ENCODE assay signal across 8 cellular contexts in the genomic region with DNA sequence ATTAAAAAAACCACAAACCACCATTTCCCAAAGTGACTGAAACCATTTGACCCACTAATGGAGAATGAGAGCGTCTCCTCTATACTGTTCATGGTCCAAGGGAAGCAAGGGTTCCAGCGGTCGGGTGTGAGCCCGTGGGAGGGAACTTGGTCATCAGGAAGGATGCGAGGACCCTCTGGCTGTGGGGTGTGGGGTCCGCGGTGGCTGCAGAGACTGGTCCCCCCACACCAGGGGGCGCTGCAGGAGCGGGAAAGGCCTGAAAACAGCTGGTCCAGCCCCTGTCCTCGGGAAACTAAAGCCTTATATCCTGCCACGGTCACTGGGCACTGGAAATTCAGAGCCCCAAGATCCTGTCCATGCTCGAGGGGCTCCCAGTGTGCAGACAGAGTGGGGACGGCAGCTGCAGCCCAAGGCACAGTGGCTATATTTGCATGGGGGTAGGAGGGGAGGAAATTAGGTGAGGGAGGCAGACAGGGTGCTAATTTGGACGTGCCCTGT. TPM values are rescaled to one million over a fixed set of nuclear protein-coding genes. Genes with fewer than 3 reads are reported as not detected.
DNase-seq lines count a peak whose midpoint lies in the region; ATAC-seq and TF ChIP-seq lines count a peak whose summit lies in the region.

No MANE protein-coding gene starts in this region.

- H3K27ac Mint-ChIP-seq in T-cell: peak overlapping the region; percentile 73 to 83
- H3K27ac Mint-ChIP-seq in activated naive CD8-positive, alpha-beta T cell treated with anti-CD3 and anti-CD28 coated beads, Interleukin-2, amount 10 ng/mL, durations not matched to agents 7 days and 5 days: no peak overlapping the region

- POLR2A ChIA-PET in GM10248 (lab: Yijun Ruan, JAX): interaction anchor here (0.6 kb wide), 1 partner anchor 364 kb away, joined by 5 read pairs; no protein-coding TSS in a partner anchor
- POLR2A ChIA-PET in T-cell (lab: Charles Lee): interaction anchor here in 1 of 2 donors (0.7 kb wide), 1 partner anchor 86 kb away, joined by 6 read pairs; no protein-coding TSS in a partner anchor
- POLR2A ChIA-PET in activated naive CD8-positive, alpha-beta T cell treated with anti-CD3 and anti-CD28 coated beads, Interleukin-2, amount 10 ng/mL, durations not matched to agents 7 days and 5 days (lab: Charles Lee): interaction anchor here (0.7 to 2.2 kb wide), 6 partner anchors 45 to 351 kb away, joined by 3 to 11 read pairs (median 6); partner anchors contain the start of gene MRFAP1

- H3K4me1 ChIP-seq in prostate gland (replicated peaks) (no peaks in the 10 kb centered on the region), uterus (peaks cover 0 to 5% of the 10 kb centered on the region in 2 donors)

- H3K9me3 Mint-ChIP-seq in T-cell: no peaks in the 10 kb centered on the region
- H3K9me3 Mint-ChIP-seq in activated naive CD8-positive, alpha-beta T cell treated with anti-CD3 and anti-CD28 coated beads, Interleukin-2, amount 10 ng/mL, durations not matched to agents 7 days and 5 days: no peaks in the 10 kb centered on the region

- ATAC-seq in T-cell (replicated peaks in 1 of 4): peak; percentile 26 to 47 (median 35)
- peak; percentile 19 for ATAC-seq in activated naive CD8-positive, alpha-beta T cell treated with anti-CD3 and anti-CD28 coated beads, Interleukin-2, amount 10 ng/mL, durations not matched to agents 7 days and 5 days (ENCODE audit: low read depth)
- ATAC-seq in Right ventricle myocardium superior (ENCODE audit: poor library complexity): peak; percentile 79
- no peak for ATAC-seq in GM21825 (IDR thresholded peaks at IDR 0.05; ENCODE audit: unreplicated experiment)

- CTCF ChIA-PET in GM10248 (lab: Yijun Ruan, JAX): interaction anchor here (0.6 to 6.1 kb wide), 42 partner anchors 9 to 465 kb away, joined by 3 to 190 read pairs (median 4); partner anchors contain the start of genes GRPEL1, MRFAP1, MRFAP1L1 and TBC1D14
- CTCF ChIA-PET in T-cell (lab: Charles Lee): interaction anchor here (0.6 to 6.3 kb wide), 13 partner anchors 11 to 1123 kb away, joined by 3 to 77 read pairs (median 4); partner anchors contain the start of gene MRFAP1L1 (in 1 of the 2)

- intact Hi-C loops in Right ventricle myocardium superior (cut with DNase I): loop anchor here (2.0 to 5.0 kb wide), 2 partner anchors 62 to 155 kb away; partner anchors contain the start of gene KIAA0232
- intact Hi-C loops in prostate gland (cut with DNase I): loop anchor here (1.0 to 5.0 kb wide), 2 partner anchors 154 to 352 kb away; no protein-coding TSS in a partner anchor
- intact Hi-C loops in uterus (cut with DNase I; ENCODE audit: low total_unique reads): loop anchor here (5.0 kb wide), 1 partner anchor 152 kb away; no protein-coding TSS in a partner anchor

- WGBS in prostate gland: 3% methylated on average over 14 of the region's 14 CpGs

- H3K27me3 Mint-ChIP-seq in T-cell: no peaks in the 10 kb centered on the region
- peaks cover 2% of the 10 kb centered on the region for H3K27me3 Mint-ChIP-seq in activated naive CD8-positive, alpha-beta T cell treated with anti-CD3 and anti-CD28 coated beads, Interleukin-2, amount 10 ng/mL, durations not matched to agents 7 days and 5 days

- peak overlapping the region in 1 of 3 donors; percentile 37 for H3K4me3 Mint-ChIP-seq in T-cell
- peak overlapping the region; percentile 66 for H3K4me3 Mint-ChIP-seq in activated naive CD8-positive, alpha-beta T cell treated with anti-CD3 and anti-CD28 coated beads, Interleukin-2, amount 10 ng/mL, durations not matched to agents 7 days and 5 days

- no peaks in the 10 kb centered on the region for H3K36me3 ChIP-seq in prostate gland
- H3K36me3 ChIP-seq in uterus: no peaks in the 10 kb centered on the region

- H3K27ac ChIP-seq in prostate gland (no peak overlapping the region), uterus (no peak overlapping the region)

- TF ChIP-seq CTCF in GM10248 (IDR thresholded peaks at IDR 0.05; ENCODE audit: control extremely low read depth, extremely low read depth, low read depth, missing control alignments): peak; percentile 96
- TF ChIP-seq CTCF in prostate gland (IDR thresholded peaks at IDR 0.05): peak; percentile 86 to 97 (median 94)
- TF ChIP-seq CTCF in uterus (IDR thresholded peaks at IDR 0.05): peak; percentile 93 to 96 (median 94)

- H3K9me3 ChIP-seq in prostate gland (no peaks in the 10 kb centered on the region), uterus (no peaks in the 10 kb centered on the region)

- H3K36me3 Mint-ChIP-seq in T-cell: peaks cover 4% of the 10 kb centered on the region
- H3K36me3 Mint-ChIP-seq in activated naive CD8-positive, alpha-beta T cell treated with anti-CD3 and anti-CD28 coated beads, Interleukin-2, amount 10 ng/mL, durations not matched to agents 7 days and 5 days: peaks cover 3% of the 10 kb centered on the region

- DNase-seq in GM10248 (ENCODE audit: extremely low spot score) (peak; percentile 88), MV-4-11 (lab: John Stamatoyannopoulos, UW) (peak; percentile 44), T-cell (peak; percentile 27 to 85 (median 73)), Right ventricle myocardium superior (peak; percentile 89), prostate gland (ENCODE audit: low spot score) (peak; percentile 73), uterus (peak; percentile 81 to 83)
- DNase-seq in activated naive CD8-positive, alpha-beta T cell treated with anti-CD3 and anti-CD28 coated beads, Interleukin-2, amount 10 ng/mL, durations not matched to agents 7 days and 5 days: peak; percentile 92

- peaks cover 30 to 39% (median 36%) of the 10 kb centered on the region in 3 donors for H3K4me1 Mint-ChIP-seq in T-cell
- H3K4me1 Mint-ChIP-seq in activated naive CD8-positive, alpha-beta T cell treated with anti-CD3 and anti-CD28 coated beads, Interleukin-2, amount 10 ng/mL, durations not matched to agents 7 days and 5 days: peaks cover 21% of the 10 kb centered on the region

- H3K27me3 ChIP-seq in prostate gland (replicated peaks; ENCODE audit: insufficient read depth): no peaks in the 10 kb centered on the region
- H3K27me3 ChIP-seq in uterus: no peaks in the 10 kb centered on the region

- H3K4me3 ChIP-seq in prostate gland (no peak overlapping the region), uterus (no peak overlapping the region)

- TF ChIP-seq POLR2A in prostate gland (IDR thresholded peaks at IDR 0.05) (no peak), uterus (IDR thresholded peaks at IDR 0.05) (no peak)

RNA-seq across cellular contexts. Expression of gene BLOC1S4, which starts 4.3 kb away (rescaled TPM):
- total RNA-seq in T-cell: 10 to 100 TPM; 20.7 to 41.9 (median 36.6) TPM
- 10 to 100 TPM; 23.9 to 24.3 TPM for total RNA-seq in activated naive CD8-positive, alpha-beta T cell treated with anti-CD3 and anti-CD28 coated beads, Interleukin-2, amount 10 ng/mL, durations not matched to agents 7 days and 5 days
- 6.0 TPM for total RNA-seq in Right ventricle myocardium superior
- total RNA-seq in prostate gland: 10 to 100 TPM; 20.4 to 35.2 TPM
- 10 to 100 TPM in 2 of 4 donors, 1 to 10 TPM in 2; 8.5 to 26.6 (median 11.7) TPM for total RNA-seq in uterus

RNA-seq across cellular contexts. Expression of gene MRFAP1L1, which starts 10.6 kb away (rescaled TPM):
- 100 to 1,000 TPM in 3 of 5 donors, 10 to 100 TPM in 2; 28.8 to 121 (median 112) TPM for total RNA-seq in T-cell
- 10 to 100 TPM; 74.6 to 80.0 TPM for total RNA-seq in activated naive CD8-positive, alpha-beta T cell treated with anti-CD3 and anti-CD28 coated beads, Interleukin-2, amount 10 ng/mL, durations not matched to agents 7 days and 5 days
- total RNA-seq in Right ventricle myocardium superior: 39.7 TPM
- total RNA-seq in prostate gland: 10 to 100 TPM; 65.2 to 81.9 TPM
- total RNA-seq in uterus: 10 to 100 TPM; 56.9 to 99.9 (median 71.7) TPM

RNA-seq across cellular contexts. Expression of gene S100P, which starts 26.6 kb away (rescaled TPM):
- 1 to 10 TPM in 3 of 5 donors, under 1 TPM in 1, not detected in 1; 0.70 to 3.8 (median 1.9) TPM for total RNA-seq in T-cell
- total RNA-seq in activated naive CD8-positive, alpha-beta T cell treated with anti-CD3 and anti-CD28 coated beads, Interleukin-2, amount 10 ng/mL, durations not matched to agents 7 days and 5 days: 1 to 10 TPM in 1 of 2 experiments, not detected in 1; 1.5 TPM
- total RNA-seq in Right ventricle myocardium superior: not detected
- total RNA-seq in prostate gland: 10 to 100 TPM in 1 of 2 donors, 1 to 10 TPM in 1; 7.3 to 21.9 TPM
- 1 to 10 TPM in 1 of 4 donors, under 1 TPM in 1, not detected in 2; 0.26 to 1.3 TPM for total RNA-seq in uterus
